1 cellular context compared by ENCODE assay signal in the genomic region with DNA sequence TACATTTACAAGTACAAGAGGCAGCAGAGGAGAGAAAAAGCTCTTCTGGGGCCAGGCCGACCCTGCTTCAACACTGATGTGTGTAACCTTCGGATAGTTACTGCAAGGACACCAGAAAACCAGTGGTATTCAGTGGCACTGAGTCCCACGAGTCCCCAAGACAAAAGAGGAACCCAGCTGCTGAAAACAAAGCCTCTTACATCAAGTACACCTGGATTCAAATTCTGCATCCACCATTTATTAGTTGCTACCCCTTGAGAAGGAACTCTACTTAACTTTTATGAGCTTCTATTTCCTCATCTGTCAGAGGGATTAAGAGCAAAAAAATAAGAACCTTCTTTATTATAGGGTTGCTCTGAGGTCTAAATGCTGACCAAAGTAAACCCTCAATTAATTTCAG.
TF ChIP-seq lines count a peak whose summit lies in the region.

No MANE protein-coding gene starts in this region.

TF ChIP-seq in GM12878, 131 proteins besides CTCF, POLR2A, EP300 and RAD21:
- TF ChIP-seq EGR1 (IDR thresholded peaks at IDR 0.05; ENCODE audit: borderline replicate concordance in 1 of 2, low read depth in 2 of 2, low read length in 2 of 2) (no peak), IKZF2 (IDR thresholded peaks at IDR 0.05) (no peak), SPI1 (IDR thresholded peaks at IDR 0.05; ENCODE audit: borderline replicate concordance, insufficient read depth, low read depth, low read length) (peak; percentile 18; the same call in 1 of the 2 replicates), RBBP5 (conservative IDR thresholded peaks at IDR 0.05) (no peak)
- TF ChIP-seq, protein P1, sequence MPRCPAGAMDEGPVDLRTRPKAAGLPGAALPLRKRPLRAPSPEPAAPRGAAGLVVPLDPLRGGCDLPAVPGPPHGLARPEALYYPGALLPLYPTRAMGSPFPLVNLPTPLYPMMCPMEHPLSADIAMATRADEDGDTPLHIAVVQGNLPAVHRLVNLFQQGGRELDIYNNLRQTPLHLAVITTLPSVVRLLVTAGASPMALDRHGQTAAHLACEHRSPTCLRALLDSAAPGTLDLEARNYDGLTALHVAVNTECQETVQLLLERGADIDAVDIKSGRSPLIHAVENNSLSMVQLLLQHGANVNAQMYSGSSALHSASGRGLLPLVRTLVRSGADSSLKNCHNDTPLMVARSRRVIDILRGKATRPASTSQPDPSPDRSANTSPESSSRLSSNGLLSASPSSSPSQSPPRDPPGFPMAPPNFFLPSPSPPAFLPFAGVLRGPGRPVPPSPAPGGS (IDR thresholded peaks at IDR 0.05; ENCODE audit: borderline replicate concordance, insufficient read depth, low read depth, low read length, poor library complexity, severe bottlenecking) = no peak
- TF ChIP-seq, protein P2, sequence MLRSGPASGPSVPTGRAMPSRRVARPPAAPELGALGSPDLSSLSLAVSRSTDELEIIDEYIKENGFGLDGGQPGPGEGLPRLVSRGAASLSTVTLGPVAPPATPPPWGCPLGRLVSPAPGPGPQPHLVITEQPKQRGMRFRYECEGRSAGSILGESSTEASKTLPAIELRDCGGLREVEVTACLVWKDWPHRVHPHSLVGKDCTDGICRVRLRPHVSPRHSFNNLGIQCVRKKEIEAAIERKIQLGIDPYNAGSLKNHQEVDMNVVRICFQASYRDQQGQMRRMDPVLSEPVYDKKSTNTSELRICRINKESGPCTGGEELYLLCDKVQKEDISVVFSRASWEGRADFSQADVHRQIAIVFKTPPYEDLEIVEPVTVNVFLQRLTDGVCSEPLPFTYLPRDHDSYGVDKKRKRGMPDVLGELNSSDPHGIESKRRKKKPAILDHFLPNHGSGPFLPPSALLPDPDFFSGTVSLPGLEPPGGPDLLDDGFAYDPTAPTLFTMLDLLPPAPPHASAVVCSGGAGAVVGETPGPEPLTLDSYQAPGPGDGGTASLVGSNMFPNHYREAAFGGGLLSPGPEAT (IDR thresholded peaks at IDR 0.05; ENCODE audit: low read depth) = no peak
